Comparison of ENCODE assay signal across 1 cellular context in the genomic region with DNA sequence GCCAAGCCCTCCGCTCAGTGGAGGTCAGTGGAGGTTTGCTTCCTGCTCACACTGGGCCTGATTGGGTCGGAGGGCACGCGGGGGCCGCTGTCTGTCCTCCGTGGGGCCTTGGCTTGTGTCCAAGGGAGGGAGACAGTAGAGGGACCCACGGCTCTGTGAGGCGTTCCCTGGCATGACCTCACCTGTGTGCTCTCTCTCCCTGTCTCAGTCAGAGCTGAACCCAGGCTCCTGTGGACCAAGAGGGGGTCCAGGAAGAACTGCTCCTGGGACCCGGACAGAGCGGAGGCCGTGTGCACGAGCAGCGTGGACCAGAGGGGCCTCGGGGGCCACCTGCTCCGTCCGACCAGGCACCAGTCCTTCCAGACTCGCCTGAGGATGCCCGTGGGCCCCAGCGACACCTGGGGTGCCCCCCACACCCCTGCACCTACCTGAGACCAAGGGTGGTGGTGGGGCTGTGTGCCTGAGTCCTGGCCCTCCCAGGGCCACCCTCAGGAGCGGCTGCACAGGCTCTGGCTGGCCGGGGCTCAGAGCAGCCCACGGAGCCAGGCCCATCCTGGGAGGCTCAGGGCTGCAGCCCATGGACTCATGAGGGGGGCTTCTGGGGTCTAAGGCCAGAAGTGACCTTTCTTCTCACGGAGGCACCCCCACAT.
TF ChIP-seq lines count a peak whose summit lies in the region.

No MANE protein-coding gene starts in this region.

TF ChIP-seq in K562, 482 proteins besides CTCF, POLR2A, EP300 and RAD21:
- TF ChIP-seq ZNF408 (CRISPR knock-in tag; IDR thresholded peaks at IDR 0.05; ENCODE audit: low read depth) (no peak), ARHGAP35 (IDR thresholded peaks at IDR 0.05; ENCODE audit: partially characterized antibody) (no peak), ZNF764 (CRISPR knock-in tag; IDR thresholded peaks at IDR 0.05; ENCODE audit: low read depth) (no peak), NFIC (IDR thresholded peaks at IDR 0.05) (peak; percentile 49), ZNF584 (CRISPR knock-in tag; IDR thresholded peaks at IDR 0.05; ENCODE audit: low read depth) (no peak), ZNF695 (CRISPR knock-in tag; IDR thresholded peaks at IDR 0.05) (no peak), TBL1XR1 (IDR thresholded peaks at IDR 0.05; ENCODE audit: low read length in 2 of 2) (no peak), ZNF668 (CRISPR knock-in tag; IDR thresholded peaks at IDR 0.05) (no peak)
- TF ChIP-seq, protein P1, sequence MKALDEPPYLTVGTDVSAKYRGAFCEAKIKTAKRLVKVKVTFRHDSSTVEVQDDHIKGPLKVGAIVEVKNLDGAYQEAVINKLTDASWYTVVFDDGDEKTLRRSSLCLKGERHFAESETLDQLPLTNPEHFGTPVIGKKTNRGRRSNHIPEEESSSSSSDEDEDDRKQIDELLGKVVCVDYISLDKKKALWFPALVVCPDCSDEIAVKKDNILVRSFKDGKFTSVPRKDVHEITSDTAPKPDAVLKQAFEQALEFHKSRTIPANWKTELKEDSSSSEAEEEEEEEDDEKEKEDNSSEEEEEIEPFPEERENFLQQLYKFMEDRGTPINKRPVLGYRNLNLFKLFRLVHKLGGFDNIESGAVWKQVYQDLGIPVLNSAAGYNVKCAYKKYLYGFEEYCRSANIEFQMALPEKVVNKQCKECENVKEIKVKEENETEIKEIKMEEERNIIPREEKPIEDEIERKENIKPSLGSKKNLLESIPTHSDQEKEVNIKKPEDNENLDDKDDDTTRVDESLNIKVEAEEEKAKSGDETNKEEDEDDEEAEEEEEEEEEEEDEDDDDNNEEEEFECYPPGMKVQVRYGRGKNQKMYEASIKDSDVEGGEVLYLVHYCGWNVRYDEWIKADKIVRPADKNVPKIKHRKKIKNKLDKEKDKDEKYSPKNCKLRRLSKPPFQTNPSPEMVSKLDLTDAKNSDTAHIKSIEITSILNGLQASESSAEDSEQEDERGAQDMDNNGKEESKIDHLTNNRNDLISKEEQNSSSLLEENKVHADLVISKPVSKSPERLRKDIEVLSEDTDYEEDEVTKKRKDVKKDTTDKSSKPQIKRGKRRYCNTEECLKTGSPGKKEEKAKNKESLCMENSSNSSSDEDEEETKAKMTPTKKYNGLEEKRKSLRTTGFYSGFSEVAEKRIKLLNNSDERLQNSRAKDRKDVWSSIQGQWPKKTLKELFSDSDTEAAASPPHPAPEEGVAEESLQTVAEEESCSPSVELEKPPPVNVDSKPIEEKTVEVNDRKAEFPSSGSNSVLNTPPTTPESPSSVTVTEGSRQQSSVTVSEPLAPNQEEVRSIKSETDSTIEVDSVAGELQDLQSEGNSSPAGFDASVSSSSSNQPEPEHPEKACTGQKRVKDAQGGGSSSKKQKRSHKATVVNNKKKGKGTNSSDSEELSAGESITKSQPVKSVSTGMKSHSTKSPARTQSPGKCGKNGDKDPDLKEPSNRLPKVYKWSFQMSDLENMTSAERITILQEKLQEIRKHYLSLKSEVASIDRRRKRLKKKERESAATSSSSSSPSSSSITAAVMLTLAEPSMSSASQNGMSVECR (CRISPR knock-in tag; IDR thresholded peaks at IDR 0.05): no peak
- TF ChIP-seq, protein P2, sequence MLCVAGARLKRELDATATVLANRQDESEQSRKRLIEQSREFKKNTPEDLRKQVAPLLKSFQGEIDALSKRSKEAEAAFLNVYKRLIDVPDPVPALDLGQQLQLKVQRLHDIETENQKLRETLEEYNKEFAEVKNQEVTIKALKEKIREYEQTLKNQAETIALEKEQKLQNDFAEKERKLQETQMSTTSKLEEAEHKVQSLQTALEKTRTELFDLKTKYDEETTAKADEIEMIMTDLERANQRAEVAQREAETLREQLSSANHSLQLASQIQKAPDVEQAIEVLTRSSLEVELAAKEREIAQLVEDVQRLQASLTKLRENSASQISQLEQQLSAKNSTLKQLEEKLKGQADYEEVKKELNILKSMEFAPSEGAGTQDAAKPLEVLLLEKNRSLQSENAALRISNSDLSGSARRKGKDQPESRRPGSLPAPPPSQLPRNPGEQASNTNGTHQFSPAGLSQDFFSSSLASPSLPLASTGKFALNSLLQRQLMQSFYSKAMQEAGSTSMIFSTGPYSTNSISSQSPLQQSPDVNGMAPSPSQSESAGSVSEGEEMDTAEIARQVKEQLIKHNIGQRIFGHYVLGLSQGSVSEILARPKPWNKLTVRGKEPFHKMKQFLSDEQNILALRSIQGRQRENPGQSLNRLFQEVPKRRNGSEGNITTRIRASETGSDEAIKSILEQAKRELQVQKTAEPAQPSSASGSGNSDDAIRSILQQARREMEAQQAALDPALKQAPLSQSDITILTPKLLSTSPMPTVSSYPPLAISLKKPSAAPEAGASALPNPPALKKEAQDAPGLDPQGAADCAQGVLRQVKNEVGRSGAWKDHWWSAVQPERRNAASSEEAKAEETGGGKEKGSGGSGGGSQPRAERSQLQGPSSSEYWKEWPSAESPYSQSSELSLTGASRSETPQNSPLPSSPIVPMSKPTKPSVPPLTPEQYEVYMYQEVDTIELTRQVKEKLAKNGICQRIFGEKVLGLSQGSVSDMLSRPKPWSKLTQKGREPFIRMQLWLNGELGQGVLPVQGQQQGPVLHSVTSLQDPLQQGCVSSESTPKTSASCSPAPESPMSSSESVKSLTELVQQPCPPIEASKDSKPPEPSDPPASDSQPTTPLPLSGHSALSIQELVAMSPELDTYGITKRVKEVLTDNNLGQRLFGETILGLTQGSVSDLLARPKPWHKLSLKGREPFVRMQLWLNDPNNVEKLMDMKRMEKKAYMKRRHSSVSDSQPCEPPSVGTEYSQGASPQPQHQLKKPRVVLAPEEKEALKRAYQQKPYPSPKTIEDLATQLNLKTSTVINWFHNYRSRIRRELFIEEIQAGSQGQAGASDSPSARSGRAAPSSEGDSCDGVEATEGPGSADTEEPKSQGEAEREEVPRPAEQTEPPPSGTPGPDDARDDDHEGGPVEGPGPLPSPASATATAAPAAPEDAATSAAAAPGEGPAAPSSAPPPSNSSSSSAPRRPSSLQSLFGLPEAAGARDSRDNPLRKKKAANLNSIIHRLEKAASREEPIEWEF (CRISPR knock-in tag; IDR thresholded peaks at IDR 0.05): no peak
- TF ChIP-seq, protein P3, sequence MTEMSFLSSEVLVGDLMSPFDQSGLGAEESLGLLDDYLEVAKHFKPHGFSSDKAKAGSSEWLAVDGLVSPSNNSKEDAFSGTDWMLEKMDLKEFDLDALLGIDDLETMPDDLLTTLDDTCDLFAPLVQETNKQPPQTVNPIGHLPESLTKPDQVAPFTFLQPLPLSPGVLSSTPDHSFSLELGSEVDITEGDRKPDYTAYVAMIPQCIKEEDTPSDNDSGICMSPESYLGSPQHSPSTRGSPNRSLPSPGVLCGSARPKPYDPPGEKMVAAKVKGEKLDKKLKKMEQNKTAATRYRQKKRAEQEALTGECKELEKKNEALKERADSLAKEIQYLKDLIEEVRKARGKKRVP (CRISPR knock-in tag; IDR thresholded peaks at IDR 0.05): no peak
- TF ChIP-seq, protein P4, sequence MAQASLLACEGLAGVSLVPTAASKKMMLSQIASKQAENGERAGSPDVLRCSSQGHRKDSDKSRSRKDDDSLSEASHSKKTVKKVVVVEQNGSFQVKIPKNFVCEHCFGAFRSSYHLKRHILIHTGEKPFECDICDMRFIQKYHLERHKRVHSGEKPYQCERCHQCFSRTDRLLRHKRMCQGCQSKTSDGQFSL (CRISPR knock-in tag; IDR thresholded peaks at IDR 0.05): peak; percentile 13; the same call in 1 of the 2 replicates
- TF ChIP-seq, protein P4 (tag; IDR thresholded peaks at IDR 0.05): no peak
